16 cellular contexts compared by ENCODE assay signal in genomic region chr4:95409750-95410149, GRCh38.
DNase-seq lines count a peak whose midpoint lies in the region; ATAC-seq and TF ChIP-seq lines count a peak whose summit lies in the region.
"Had no signal": no experiment of that assay in that cellular context is flagged by ENCODE, and none has a peak within 500 bp of the region (broad histone marks: within the 10 kb centered on the region; RNA-seq: fewer than 3 reads in every experiment).

No MANE protein-coding gene starts in this region.

- H3K36me3 Mint-ChIP-seq in Caco-2 (ENCODE audit: insufficient read depth, unreplicated experiment), result no peaks in the 10 kb centered on the region
- H3K36me3 Mint-ChIP-seq in endodermal cell (ENCODE audit: low read depth), result no peaks in the 10 kb centered on the region

- no peaks in the 10 kb centered on the region for H3K36me3 ChIP-seq in Caco-2 (ENCODE audit: control insufficient read depth, insufficient read depth, low read length)
- no peaks in the 10 kb centered on the region for H3K36me3 ChIP-seq in endodermal cell (ENCODE audit: control insufficient read depth, insufficient read depth, low read length)
- no peaks in the 10 kb centered on the region for H3K36me3 ChIP-seq in mesodermal cell (ENCODE audit: control insufficient read depth, insufficient read depth, low read length)
- H3K36me3 ChIP-seq in suprapubic skin, result no peaks in the 10 kb centered on the region
- H3K36me3 ChIP-seq in body of pancreas (replicated peaks in 1 of 2; ENCODE audit: insufficient read depth in 1 of 2, low read depth in 2 of 2), result no peaks in the 10 kb centered on the region

- H3K4me3 Mint-ChIP-seq in Caco-2 (ENCODE audit: unreplicated experiment), result no peak overlapping the region
- H3K4me3 Mint-ChIP-seq in endodermal cell, result no peak overlapping the region

- peak overlapping the region; percentile 82 for H3K27ac Mint-ChIP-seq in Caco-2 (ENCODE audit: unreplicated experiment)
- H3K27ac Mint-ChIP-seq in endodermal cell, result no peak overlapping the region

- H3K4me1 ChIP-seq in Caco-2, result peaks cover 54% of the 10 kb centered on the region
- no peaks in the 10 kb centered on the region for H3K4me1 ChIP-seq in endodermal cell (ENCODE audit: control insufficient read depth, insufficient read depth, low read length)
- H3K4me1 ChIP-seq in mesodermal cell (ENCODE audit: control insufficient read depth, insufficient read depth, low read length, poor library complexity, severe bottlenecking), result peaks cover 8% of the 10 kb centered on the region
- H3K4me1 ChIP-seq in suprapubic skin, result no peaks in the 10 kb centered on the region
- no peaks in the 10 kb centered on the region for H3K4me1 ChIP-seq in body of pancreas

- no peaks in the 10 kb centered on the region for H3K9me3 ChIP-seq in Caco-2
- no peaks in the 10 kb centered on the region for H3K9me3 ChIP-seq in endodermal cell (ENCODE audit: control insufficient read depth, low read length)
- H3K9me3 ChIP-seq in mesodermal cell (ENCODE audit: control insufficient read depth, low read length), result no peaks in the 10 kb centered on the region
- no peaks in the 10 kb centered on the region for H3K9me3 ChIP-seq in suprapubic skin
- H3K9me3 ChIP-seq in body of pancreas, result no peaks in the 10 kb centered on the region

- intact Hi-C loops in Caco-2 (cut with micrococcal nuclease; ENCODE audit: unreplicated experiment) (loop anchor here (1.0 to 5.0 kb wide), 6 partner anchors 19 to 242 kb away; no protein-coding TSS in a partner anchor), body of pancreas (cut with DNase I) (no loop called here)

- WGBS in endodermal cell (ENCODE audit: insufficient coverage in 1 of 2, insufficient read length in 1 of 2), 2 experiments, result 85 to 100% methylated on average over 1 to 2 of the region's 2 CpGs
- 83% methylated on average over 1 of the region's 2 CpGs for WGBS in mesodermal cell (ENCODE audit: insufficient coverage in 2 of 2), 2 experiments
- WGBS in suprapubic skin, result 74% methylated on average over 2 of the region's 2 CpGs
- WGBS in body of pancreas, 2 donors, result 60 to 76% methylated on average over 2 of the region's 2 CpGs

- TF ChIP-seq POLR2A in suprapubic skin (IDR thresholded peaks at IDR 0.05), result no peak
- no peak for TF ChIP-seq POLR2A in body of pancreas (IDR thresholded peaks at IDR 0.05)

- ATAC-seq in HG03354 (IDR thresholded peaks at IDR 0.05; ENCODE audit: poor library complexity, severe bottlenecking, unreplicated experiment), result no peak
- no peak for ATAC-seq in body of pancreas

- CTCF ChIA-PET in Caco-2 (lab: Charles Lee), result no interaction called here

- BruUV-seq in Caco-2 (replicated peaks; lab: Mats Ljungman, UMichigan), result no TSS peak

- H3K27me3 ChIP-seq in Caco-2 (replicated peaks; ENCODE audit: control insufficient read depth, insufficient read depth, low read length) (no peaks in the 10 kb centered on the region), endodermal cell (ENCODE audit: control insufficient read depth, insufficient read depth, low read length, poor library complexity, severe bottlenecking) (no peaks in the 10 kb centered on the region), suprapubic skin (no peaks in the 10 kb centered on the region), body of pancreas (no peaks in the 10 kb centered on the region)

- H3K27me3 Mint-ChIP-seq in Caco-2 (ENCODE audit: insufficient read depth, unreplicated experiment) (no peaks in the 10 kb centered on the region), endodermal cell (ENCODE audit: insufficient read depth) (peaks cover 7% of the 10 kb centered on the region)

- H3K4me1 Mint-ChIP-seq in Caco-2 (ENCODE audit: low read depth, unreplicated experiment), result peaks cover 50% of the 10 kb centered on the region
- H3K4me1 Mint-ChIP-seq in endodermal cell, result peaks cover 6% of the 10 kb centered on the region

- H3K4me3 ChIP-seq in Caco-2 (ENCODE audit: low read depth, low read length) (no peak overlapping the region), endodermal cell (ENCODE audit: low read length) (no peak overlapping the region), mesodermal cell (ENCODE audit: extremely low read depth, insufficient read depth, low read length, poor library complexity, severe bottlenecking) (no peak overlapping the region), suprapubic skin (no peak overlapping the region), body of pancreas (no peak overlapping the region)

- no peak for TF ChIP-seq EP300 in suprapubic skin (IDR thresholded peaks at IDR 0.05)

- peaks cover 11% of the 10 kb centered on the region for H3K9me3 Mint-ChIP-seq in Caco-2 (ENCODE audit: unreplicated experiment)
- H3K9me3 Mint-ChIP-seq in endodermal cell, result no peaks in the 10 kb centered on the region

- H3K9ac ChIP-seq in endodermal cell (ENCODE audit: extremely low read depth, low read length, poor library complexity, severe bottlenecking), result no peak overlapping the region
- H3K9ac ChIP-seq: KMS-11 had no signal

- TF ChIP-seq CTCF in Caco-2 (IDR thresholded peaks at IDR 0.05; ENCODE audit: insufficient read depth in 1 of 2, low read depth in 1 of 2, low read length in 1 of 2, severe bottlenecking in 1 of 2, unreplicated experiment in 1 of 2), result no peak
- TF ChIP-seq CTCF in endodermal cell (conservative IDR thresholded peaks at IDR 0.05), result no peak
- no peak for TF ChIP-seq CTCF in suprapubic skin (IDR thresholded peaks at IDR 0.05)
- no peak for TF ChIP-seq CTCF in body of pancreas (IDR thresholded peaks at IDR 0.05)

- DNase-seq in Caco-2 (no peak), endodermal cell (no peak), superior temporal gyrus (ENCODE audit: extremely low spot score) (peak; percentile 81), AG20443 (ENCODE audit: low spot score) (no peak), suprapubic skin (ENCODE audit: low spot score in 2 of 2) (no peak), body of pancreas (no peak)
- DNase-seq: DMS79, NCI-H1417, NCI-H1930, NCI-H345, NCI-H524 treated with DMSO at 0.1 percent for 48 hours, SHP77 treated with DMSO at 0.1 percent for 48 hours had no signal

- POLR2A ChIA-PET in Caco-2 (lab: Charles Lee), result no interaction called here

- peak overlapping the region; percentile 56 for H3K27ac ChIP-seq in endodermal cell (ENCODE audit: low read depth, low read length)
- peak overlapping the region; percentile 55 for H3K27ac ChIP-seq in mesodermal cell (ENCODE audit: low read depth, low read length, severe bottlenecking)
- no peak overlapping the region for H3K27ac ChIP-seq in suprapubic skin
- H3K27ac ChIP-seq in body of pancreas, result no peak overlapping the region
- H3K27ac ChIP-seq: C4-2B, KMS-11 had no signal

Comparison
In these comparisons a context has a peak if more than half of its experiments do, and no peak if none do; other contexts are left out.
1. H3K27ac ChIP-seq: peak in endodermal cell (single experiment) and mesodermal cell (single experiment); none in suprapubic skin (single experiment) and body of pancreas (0 of 4).